ENCODE assay signal across 15 cellular contexts in genomic region chr1:232822524-232822923, GRCh38.
"Had no signal": no experiment of that assay in that cellular context is flagged by ENCODE, and none has a peak within 500 bp of the region (broad histone marks: within the 10 kb centered on the region; RNA-seq: fewer than 3 reads in every experiment).

No MANE protein-coding gene starts in this region.

- H3K4me3 Mint-ChIP-seq: dendritic cell treated with granulocyte-macrophage colony-stimulating factor and Interleukin-4, amounts not matched to agents 40 ng/mL and 50 ng/mL, for 4 days; effector memory CD8-positive, alpha-beta T cell; naive thymus-derived CD8-positive, alpha-beta T cell; neural progenitor cell had no signal

- H3K27ac Mint-ChIP-seq: dendritic cell treated with granulocyte-macrophage colony-stimulating factor and Interleukin-4, amounts not matched to agents 40 ng/mL and 50 ng/mL, for 4 days; effector memory CD8-positive, alpha-beta T cell; naive thymus-derived CD8-positive, alpha-beta T cell; neural progenitor cell had no signal

- H3K36me3 Mint-ChIP-seq: naive thymus-derived CD8-positive, alpha-beta T cell; neural progenitor cell had no signal

- DNase-seq: cerebellar nuclear complex; effector memory CD8-positive, alpha-beta T cell; esophagus squamous epithelium; kidney glomerular epithelial cell; mammary epithelial cell; mucosa of descending colon; naive thymus-derived CD8-positive, alpha-beta T cell; nucleus accumbens; ovary; small intestine; stimulated activated CD4-positive, alpha-beta T cell treated with anti-CD3 and anti-CD28 coated beads, Interleukin-12 subunit alpha, Interleukin-12 subunit beta, amount 100 ng/mL, for 4 hours; stimulated activated naive CD4-positive, alpha-beta T cell treated with Interleukin-2 at 50 U/mL for 16 hours; trophoblast cell had no signal

- H3K27me3 Mint-ChIP-seq: dendritic cell treated with granulocyte-macrophage colony-stimulating factor and Interleukin-4, amounts not matched to agents 40 ng/mL and 50 ng/mL, for 4 days had no signal

- H3K4me1 Mint-ChIP-seq: neural progenitor cell had no signal

- H3K9me3 Mint-ChIP-seq: dendritic cell treated with granulocyte-macrophage colony-stimulating factor and Interleukin-4, amounts not matched to agents 40 ng/mL and 50 ng/mL, for 4 days; effector memory CD8-positive, alpha-beta T cell had no signal
